In genomic region chr2:230735884-230736283, GRCh38 we compare ENCODE assay signal across 18 cellular contexts. TPM values are rescaled to one million over a fixed set of nuclear protein-coding genes. Genes with fewer than 3 reads are reported as not detected.
DNase-seq lines count a peak whose midpoint lies in the region; ATAC-seq and TF ChIP-seq lines count a peak whose summit lies in the region.
"Had no signal": no experiment of that assay in that cellular context is flagged by ENCODE, and none has a peak within 500 bp of the region (broad histone marks: within the 10 kb centered on the region; RNA-seq: fewer than 3 reads in every experiment).

No MANE protein-coding gene starts in this region.

- peaks cover 97% of the 10 kb centered on the region for H3K79me2 ChIP-seq in PC-9 (ENCODE audit: low read depth)

- no peaks in the 10 kb centered on the region for H3K27me3 Mint-ChIP-seq in activated naive CD4-positive, alpha-beta T cell treated with anti-CD3 and anti-CD28 coated beads, Interleukin-2, amount 50 U/mL, for 24 hours
- H3K27me3 Mint-ChIP-seq in activated naive CD4-positive, alpha-beta T cell treated with anti-CD3 and anti-CD28 coated beads, Interleukin-2, amount 10 ng/mL, durations not matched to agents 7 days and 5 days = no peaks in the 10 kb centered on the region
- H3K27me3 Mint-ChIP-seq in endodermal cell (ENCODE audit: insufficient read depth) = no peaks in the 10 kb centered on the region
- H3K27me3 Mint-ChIP-seq in type B pancreatic cell = no peaks in the 10 kb centered on the region

- no peak overlapping the region for H3K4me3 ChIP-seq in PC-9
- H3K4me3 ChIP-seq in endodermal cell (ENCODE audit: low read length) = no peak overlapping the region
- H3K4me3 ChIP-seq in stomach = no peak overlapping the region
- H3K4me3 ChIP-seq: breast epithelium, heart left ventricle, K562, ovary had no signal

- H3K27ac Mint-ChIP-seq in activated naive CD4-positive, alpha-beta T cell treated with anti-CD3 and anti-CD28 coated beads, Interleukin-2, amount 50 U/mL, for 24 hours = peak overlapping the region; percentile 59
- H3K27ac Mint-ChIP-seq in activated naive CD4-positive, alpha-beta T cell treated with anti-CD3 and anti-CD28 coated beads, Interleukin-2, amount 10 ng/mL, durations not matched to agents 7 days and 5 days = no peak overlapping the region
- H3K27ac Mint-ChIP-seq in endodermal cell (peak overlapping the region; percentile 38), type B pancreatic cell (peak overlapping the region; percentile 48)

- H3K4me1 ChIP-seq in PC-9 (replicated peaks; ENCODE audit: insufficient read depth) = peaks cover 59% of the 10 kb centered on the region
- peaks cover 15% of the 10 kb centered on the region for H3K4me1 ChIP-seq in endodermal cell (ENCODE audit: control insufficient read depth, insufficient read depth, low read length)
- H3K4me1 ChIP-seq in stomach = peaks cover 43 to 98% (median 83%) of the 10 kb centered on the region in 4 donors

- H3K27me3 ChIP-seq in PC-9 (ENCODE audit: insufficient read depth, low read depth) = no peaks in the 10 kb centered on the region
- H3K27me3 ChIP-seq in endodermal cell (ENCODE audit: control insufficient read depth, insufficient read depth, low read length, poor library complexity, severe bottlenecking) = no peaks in the 10 kb centered on the region
- H3K27me3 ChIP-seq in stomach = no peaks in the 10 kb centered on the region
- H3K27me3 ChIP-seq: breast epithelium, heart left ventricle, ovary had no signal

- H3K27ac ChIP-seq in PC-9 (peak overlapping the region; percentile 25; the same call in 1 of the 2 replicates), endodermal cell (ENCODE audit: low read depth, low read length) (no peak overlapping the region), stomach (peak overlapping the region in 1 of 5 donors; percentile 70)
- H3K27ac ChIP-seq: breast epithelium, ovary had no signal

- H3K4me3 Mint-ChIP-seq in activated naive CD4-positive, alpha-beta T cell treated with anti-CD3 and anti-CD28 coated beads, Interleukin-2, amount 50 U/mL, for 24 hours = peak overlapping the region; percentile 43
- H3K4me3 Mint-ChIP-seq in activated naive CD4-positive, alpha-beta T cell treated with anti-CD3 and anti-CD28 coated beads, Interleukin-2, amount 10 ng/mL, durations not matched to agents 7 days and 5 days = no peak overlapping the region
- no peak overlapping the region for H3K4me3 Mint-ChIP-seq in endodermal cell
- no peak overlapping the region for H3K4me3 Mint-ChIP-seq in type B pancreatic cell

- H3K36me3 Mint-ChIP-seq in activated naive CD4-positive, alpha-beta T cell treated with anti-CD3 and anti-CD28 coated beads, Interleukin-2, amount 50 U/mL, for 24 hours = peaks cover 10% of the 10 kb centered on the region
- peaks cover 59% of the 10 kb centered on the region for H3K36me3 Mint-ChIP-seq in activated naive CD4-positive, alpha-beta T cell treated with anti-CD3 and anti-CD28 coated beads, Interleukin-2, amount 10 ng/mL, durations not matched to agents 7 days and 5 days
- H3K36me3 Mint-ChIP-seq in endodermal cell (ENCODE audit: low read depth) = peaks cover 8% of the 10 kb centered on the region
- peaks cover 13% of the 10 kb centered on the region for H3K36me3 Mint-ChIP-seq in type B pancreatic cell

- DNase-seq in activated naive CD4-positive, alpha-beta T cell treated with anti-CD3 and anti-CD28 coated beads, Interleukin-2, amount 10 ng/mL, durations not matched to agents 7 days and 5 days = no peak
- DNase-seq in PC-9 (no peak), endodermal cell (no peak), type B pancreatic cell (ENCODE audit: extremely low spot score, unreplicated experiment) (no peak), stomach (no peak), left lobe of liver (ENCODE audit: low spot score) (no peak)
- DNase-seq: activated gamma-delta T cell treated with Interleukin-2 at 50 U/mL for 16 hours; GDM1; heart left ventricle; midbrain; NCI-H1105 treated with DMSO at 0.1 percent for 48 hours; ovary; stimulated activated naive CD4-positive, alpha-beta T cell treated with Interleukin-2 at 50 U/mL for 16 hours had no signal

- H3K9ac ChIP-seq in endodermal cell (ENCODE audit: extremely low read depth, low read length, poor library complexity, severe bottlenecking) = no peak overlapping the region

- TF ChIP-seq EP300 in stomach (IDR thresholded peaks at IDR 0.05) = no peak

- TF ChIP-seq POLR2A in stomach (IDR thresholded peaks at IDR 0.05) = no peak

- ATAC-seq in GM18907 (IDR thresholded peaks at IDR 0.05; ENCODE audit: unreplicated experiment) (no peak), left lobe of liver (no peak)
- ATAC-seq: heart left ventricle, K562, Right ventricle myocardium inferior had no signal

- CTCF ChIA-PET in activated naive CD4-positive, alpha-beta T cell treated with anti-CD3 and anti-CD28 coated beads, Interleukin-2, amount 10 ng/mL, durations not matched to agents 7 days and 5 days (lab: Charles Lee) = interaction anchor here (1.0 to 1.6 kb wide), 2 partner anchors 13 to 62 kb away, joined by 3 to 5 read pairs; no protein-coding TSS in a partner anchor
- CTCF ChIA-PET in PC-9 (lab: Charles Lee) = no interaction called here

- peaks cover 45% of the 10 kb centered on the region for H3F3A ChIP-seq in PC-9 (ENCODE audit: insufficient read depth, low read depth)

- intact Hi-C loops in PC-9 (cut with micrococcal nuclease; ENCODE audit: unreplicated experiment) (loop anchor here (5.0 kb wide), 1 partner anchor 41 kb away; no protein-coding TSS in a partner anchor), stomach (cut with DNase I; ENCODE audit: low total_unique reads) (no loop called here)

- peaks cover 88% of the 10 kb centered on the region for H3K4me1 Mint-ChIP-seq in activated naive CD4-positive, alpha-beta T cell treated with anti-CD3 and anti-CD28 coated beads, Interleukin-2, amount 50 U/mL, for 24 hours
- peaks cover 75% of the 10 kb centered on the region for H3K4me1 Mint-ChIP-seq in activated naive CD4-positive, alpha-beta T cell treated with anti-CD3 and anti-CD28 coated beads, Interleukin-2, amount 10 ng/mL, durations not matched to agents 7 days and 5 days
- H3K4me1 Mint-ChIP-seq in endodermal cell = peaks cover 42% of the 10 kb centered on the region
- H3K4me1 Mint-ChIP-seq in type B pancreatic cell (ENCODE audit: unreplicated experiment) = peaks cover 34% of the 10 kb centered on the region

- H3K9me2 ChIP-seq in PC-9 (ENCODE audit: insufficient read depth) = no peaks in the 10 kb centered on the region

- H3K9me3 ChIP-seq in PC-9 (ENCODE audit: insufficient read depth, low read depth) (no peaks in the 10 kb centered on the region), endodermal cell (ENCODE audit: control insufficient read depth, low read length) (peaks cover 6% of the 10 kb centered on the region), stomach (no peaks in the 10 kb centered on the region)
- H3K9me3 ChIP-seq: breast epithelium, heart left ventricle, ovary had no signal

- H3K4me2 ChIP-seq in PC-9 = no peak overlapping the region

- H3K9me3 Mint-ChIP-seq in activated naive CD4-positive, alpha-beta T cell treated with anti-CD3 and anti-CD28 coated beads, Interleukin-2, amount 50 U/mL, for 24 hours = no peaks in the 10 kb centered on the region
- no peaks in the 10 kb centered on the region for H3K9me3 Mint-ChIP-seq in activated naive CD4-positive, alpha-beta T cell treated with anti-CD3 and anti-CD28 coated beads, Interleukin-2, amount 10 ng/mL, durations not matched to agents 7 days and 5 days
- H3K9me3 Mint-ChIP-seq in endodermal cell (no peaks in the 10 kb centered on the region), type B pancreatic cell (no peaks in the 10 kb centered on the region)

- BruUV-seq in PC-9 (replicated peaks; lab: Mats Ljungman, UMichigan) = no TSS peak

- H4K20me1 ChIP-seq in PC-9 (ENCODE audit: insufficient read depth) = peaks cover 61% of the 10 kb centered on the region

- H3K36me3 ChIP-seq in PC-9 (ENCODE audit: low read depth) (peaks cover 10% of the 10 kb centered on the region; the same call in 1 of the 2 replicates), endodermal cell (ENCODE audit: control insufficient read depth, insufficient read depth, low read length) (peaks cover 9% of the 10 kb centered on the region), stomach (peaks cover 0 to 15% (median 6%) of the 10 kb centered on the region in 4 donors)
- H3K36me3 ChIP-seq: breast epithelium, ovary had no signal

- WGBS in endodermal cell (ENCODE audit: insufficient coverage in 1 of 2, insufficient read length in 1 of 2), 2 experiments = 94 to 100% methylated on average over 1 to 2 of the region's 2 CpGs
- WGBS in stomach, 5 donors = 66 to 97% (median 90%) methylated on average over 2 of the region's 2 CpGs

- TF ChIP-seq CTCF in PC-9 (conservative IDR thresholded peaks at IDR 0.05) (no peak), endodermal cell (conservative IDR thresholded peaks at IDR 0.05) (no peak), type B pancreatic cell (conservative IDR thresholded peaks at IDR 0.05) (no peak), stomach (IDR thresholded peaks at IDR 0.05) (no peak)

- no peak overlapping the region for H2AFZ ChIP-seq in PC-9

- POLR2A ChIA-PET in PC-9 (lab: Charles Lee; ENCODE audit: unreplicated experiment) = no interaction called here

RNA-seq across cellular contexts. Expression of gene CAB39, which starts 23.2 kb away (rescaled TPM):
- 70.9 and 86.1 TPM in 2 replicates for total RNA-seq in PC-9 (2021)
- 10 to 100 TPM; 41.4 to 48.4 TPM for total RNA-seq in endodermal cell
- 49.7 TPM for polyA plus RNA-seq in endodermal cell (2013, experiment 1 of 2)
- 46.8 TPM for polyA plus RNA-seq in endodermal cell (2013, experiment 2 of 2)
- total RNA-seq in type B pancreatic cell (ENCODE audit: low replicate concordance) = 49.2 and 66.9 TPM in 2 replicates
- total RNA-seq in stomach = 100 to 1,000 TPM in 1 of 5 donors, 10 to 100 TPM in 4; 83.9 to 126 (median 86.9) TPM
- polyA plus RNA-seq in stomach = 10 to 100 TPM; 21.8 to 56.4 (median 36.9) TPM
- total RNA-seq in left lobe of liver = 22.6 TPM
